In the genomic region with DNA sequence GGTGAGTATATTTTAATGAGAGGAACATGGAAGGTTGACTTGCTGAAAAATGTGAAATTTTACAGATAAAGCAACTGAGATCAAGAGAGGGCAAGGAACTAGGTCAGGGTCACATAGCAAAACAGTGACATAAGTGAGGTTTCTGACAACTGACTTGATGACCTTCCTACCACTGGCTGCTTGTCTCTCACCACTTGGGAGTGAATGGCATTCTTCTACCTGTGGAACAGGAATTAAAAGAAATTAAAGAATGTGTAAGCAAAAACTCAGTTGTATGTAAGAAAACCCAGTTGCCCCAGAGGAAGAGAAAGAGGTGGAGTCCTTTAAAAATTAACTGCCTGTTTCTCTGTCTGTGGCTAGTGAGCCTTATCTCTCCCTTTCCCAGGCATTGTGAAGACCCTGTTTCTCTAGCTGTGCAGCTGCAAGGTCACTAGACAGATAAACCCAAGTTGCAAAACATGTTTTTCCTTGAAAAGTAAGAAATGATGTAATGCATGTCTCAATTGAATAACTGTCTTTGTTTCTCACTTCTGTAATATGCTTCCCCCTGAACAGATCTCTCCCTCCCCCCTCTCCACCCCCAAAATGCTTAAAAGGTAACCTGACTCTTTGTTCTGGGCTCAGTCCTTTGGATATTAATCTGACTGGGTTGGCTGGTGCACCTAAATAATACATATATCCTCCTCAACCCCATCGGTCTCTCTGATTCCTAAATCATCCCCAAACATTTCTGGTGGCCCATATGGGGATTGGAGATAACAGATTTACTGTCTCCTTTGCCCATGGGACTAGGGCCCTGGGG, we compare ENCODE assay signal across 1 cellular context.
TF ChIP-seq lines count a peak whose summit lies in the region.

No MANE protein-coding gene starts in this region.

TF ChIP-seq in HepG2, 621 proteins besides CTCF, POLR2A, EP300 and RAD21 (continued from another document and continues in another):
- TF ChIP-seq ZNF318 (CRISPR knock-in tag; IDR thresholded peaks at IDR 0.05), result 0 out of 2 replicates have a peak, but pooled peaks have one; percentile 18
- no peak for TF ChIP-seq ZNF350 (CRISPR knock-in tag; IDR thresholded peaks at IDR 0.05; ENCODE audit: borderline replicate concordance, low read depth)
- no peak for TF ChIP-seq ZNF605 (CRISPR knock-in tag; IDR thresholded peaks at IDR 0.05)
- no peak for TF ChIP-seq CEBPZ (IDR thresholded peaks at IDR 0.05; ENCODE audit: low read length)
- no peak for TF ChIP-seq ARID3A (IDR thresholded peaks at IDR 0.05; ENCODE audit: low read depth, low read length)
- TF ChIP-seq SNRNP70 (IDR thresholded peaks at IDR 0.05; ENCODE audit: low read depth, low read length), result no peak
- no peak for TF ChIP-seq SMC3 (IDR thresholded peaks at IDR 0.05; ENCODE audit: low read length)
- TF ChIP-seq RARA (CRISPR knock-in tag; IDR thresholded peaks at IDR 0.05), result peak; percentile 92
- peak; percentile 73; the same call in 1 of the 2 replicates for TF ChIP-seq ZNF205 (CRISPR knock-in tag; IDR thresholded peaks at IDR 0.05)
- TF ChIP-seq RFXAP (CRISPR knock-in tag; IDR thresholded peaks at IDR 0.05; ENCODE audit: borderline replicate concordance), result 0 out of 2 replicates have a peak, but pooled peaks have one; percentile 66
- no peak for TF ChIP-seq PRMT3 (CRISPR knock-in tag; IDR thresholded peaks at IDR 0.05; ENCODE audit: borderline replicate concordance, low read depth)
- no peak for TF ChIP-seq ZNF510 (CRISPR knock-in tag; IDR thresholded peaks at IDR 0.05; ENCODE audit: low read depth)
- no peak for TF ChIP-seq ZNF484 (CRISPR knock-in tag; IDR thresholded peaks at IDR 0.05; ENCODE audit: borderline replicate concordance, low read depth)
- TF ChIP-seq MIXL1 (CRISPR knock-in tag; IDR thresholded peaks at IDR 0.05), result no peak
- 0 out of 2 replicates have a peak, but pooled peaks have one; percentile 53 for TF ChIP-seq ZNF589 (CRISPR knock-in tag; conservative IDR thresholded peaks at IDR 0.05)
- TF ChIP-seq POLR2AphosphoS2 (IDR thresholded peaks at IDR 0.05; ENCODE audit: low read depth, low read length), result no peak
- TF ChIP-seq RXRB (CRISPR knock-in tag; IDR thresholded peaks at IDR 0.05; ENCODE audit: borderline replicate concordance), result peak; percentile 88
- TF ChIP-seq ETV5 (CRISPR knock-in tag; IDR thresholded peaks at IDR 0.05; ENCODE audit: borderline replicate concordance), result no peak; the same call in 1 of the 2 replicates
- TF ChIP-seq ZNF749 (CRISPR knock-in tag; IDR thresholded peaks at IDR 0.05; ENCODE audit: borderline replicate concordance), result no peak
- no peak for TF ChIP-seq ZSCAN21 (CRISPR knock-in tag; IDR thresholded peaks at IDR 0.05; ENCODE audit: borderline replicate concordance)
- TF ChIP-seq ZBTB33 (CRISPR knock-in tag; IDR thresholded peaks at IDR 0.05), result no peak
- peak; percentile 54; the same call in 1 of the 2 replicates for TF ChIP-seq ZNF543 (CRISPR knock-in tag; IDR thresholded peaks at IDR 0.05)
- TF ChIP-seq ZBED4 (CRISPR knock-in tag; IDR thresholded peaks at IDR 0.05; ENCODE audit: borderline replicate concordance), result no peak
- TF ChIP-seq ZNF441 (CRISPR knock-in tag; IDR thresholded peaks at IDR 0.05; ENCODE audit: borderline replicate concordance), result no peak
- TF ChIP-seq ZNF235 (CRISPR knock-in tag; IDR thresholded peaks at IDR 0.05; ENCODE audit: borderline replicate concordance), result no peak
- TF ChIP-seq ZFP36L2 (CRISPR knock-in tag; IDR thresholded peaks at IDR 0.05), result no peak
- TF ChIP-seq CEBPB (IDR thresholded peaks at IDR 0.05; ENCODE audit: borderline replicate concordance, low read depth, low read length), result no peak
- peak; percentile 79 for TF ChIP-seq ZBTB7A (CRISPR knock-in tag; IDR thresholded peaks at IDR 0.05)
- no peak for TF ChIP-seq ZNF569 (CRISPR knock-in tag; IDR thresholded peaks at IDR 0.05; ENCODE audit: borderline replicate concordance)
- TF ChIP-seq REPIN1 (CRISPR knock-in tag; IDR thresholded peaks at IDR 0.05; ENCODE audit: borderline replicate concordance, low read depth), result peak; percentile 41; the same call in 1 of the 2 replicates
- TF ChIP-seq MED13 (CRISPR knock-in tag; IDR thresholded peaks at IDR 0.05), result peak; percentile 87; the same call in 1 of the 2 replicates
